In genomic region chr1:244826712-244827111, GRCh38 we compare ENCODE assay signal across 22 cellular contexts.
"Had no signal": no experiment of that assay in that cellular context is flagged by ENCODE, and none has a peak within 500 bp of the region (broad histone marks: within the 10 kb centered on the region; RNA-seq: fewer than 3 reads in every experiment).

No MANE protein-coding gene starts in this region.

- H3K27ac ChIP-seq: coronary artery, gastroesophageal sphincter, ovary, suprapubic skin, thyroid gland, upper lobe of left lung, uterus had no signal

- H3K4me3 Mint-ChIP-seq: endodermal cell; mesothelial cell of epicardium; natural killer cell; neural crest cell; stimulated activated effector memory CD8-positive, alpha-beta T cell treated with anti-CD3 and anti-CD28 coated beads, Interleukin-12 subunit alpha, Interleukin-12 subunit beta, amount 100 ng/mL, for 72 hours had no signal

- H3K27me3 ChIP-seq: gastroesophageal sphincter, ovary, suprapubic skin, thyroid gland, upper lobe of left lung, uterus had no signal

- H3K36me3 ChIP-seq: gastroesophageal sphincter, ovary, suprapubic skin, thyroid gland, upper lobe of left lung, uterus had no signal

- ATAC-seq: gastroesophageal sphincter; left lobe of liver; natural killer cell; right cardiac atrium; stimulated activated effector memory CD8-positive, alpha-beta T cell treated with anti-CD3 and anti-CD28 coated beads, Interleukin-12 subunit alpha, Interleukin-12 subunit beta, amount 100 ng/mL, for 72 hours; stimulated activated naive CD8-positive, alpha-beta T cell treated with anti-CD3 and anti-CD28 coated beads, Interleukin-15, Interleukin-2, amounts not matched to agents 100 U/mL and 50 U/mL, for 24 hours had no signal

- H3K9me3 Mint-ChIP-seq: endodermal cell; mesothelial cell of epicardium; natural killer cell; neural crest cell; stimulated activated effector memory CD8-positive, alpha-beta T cell treated with anti-CD3 and anti-CD28 coated beads, Interleukin-12 subunit alpha, Interleukin-12 subunit beta, amount 100 ng/mL, for 72 hours had no signal

- H3K27ac Mint-ChIP-seq: endodermal cell; mesothelial cell of epicardium; natural killer cell; progenitor cell of endocrine pancreas; stimulated activated effector memory CD8-positive, alpha-beta T cell treated with anti-CD3 and anti-CD28 coated beads, Interleukin-12 subunit alpha, Interleukin-12 subunit beta, amount 100 ng/mL, for 72 hours had no signal

- H3K9me3 ChIP-seq: gastroesophageal sphincter, ovary, suprapubic skin, thyroid gland, upper lobe of left lung, uterus had no signal

- H3K4me1 Mint-ChIP-seq: endodermal cell; mesothelial cell of epicardium; natural killer cell; neural crest cell; stimulated activated effector memory CD8-positive, alpha-beta T cell treated with anti-CD3 and anti-CD28 coated beads, Interleukin-12 subunit alpha, Interleukin-12 subunit beta, amount 100 ng/mL, for 72 hours had no signal

- DNase-seq: effector CD4-positive, alpha-beta T cell; endodermal cell; glutamatergic neuron; islet precursor cell; mammary epithelial cell; natural killer cell; ovary; right cardiac atrium; stimulated activated CD4-positive, alpha-beta T cell treated with anti-CD3 and anti-CD28 coated beads, Interleukin-4, amount 100 ng/mL, for 1 hour; stimulated activated CD8-positive, alpha-beta memory T cell treated with anti-CD3 and anti-CD28 coated beads, Interleukin-4, amount 100 ng/mL, for 48 hours; stimulated activated naive CD8-positive, alpha-beta T cell treated with anti-CD3 and anti-CD28 coated beads, Interleukin-15, Interleukin-2, amounts not matched to agents 100 U/mL and 50 U/mL, for 24 hours; thyroid gland; upper lobe of left lung; uterus had no signal

- H3K36me3 Mint-ChIP-seq: natural killer cell; stimulated activated effector memory CD8-positive, alpha-beta T cell treated with anti-CD3 and anti-CD28 coated beads, Interleukin-12 subunit alpha, Interleukin-12 subunit beta, amount 100 ng/mL, for 72 hours had no signal

- H3K4me1 ChIP-seq: gastroesophageal sphincter, suprapubic skin, thyroid gland, upper lobe of left lung, uterus had no signal

- H3K27me3 Mint-ChIP-seq: progenitor cell of endocrine pancreas had no signal

- H3K4me3 ChIP-seq: coronary artery, gastroesophageal sphincter, ovary, suprapubic skin, thyroid gland, upper lobe of left lung, uterus had no signal
